9 cellular contexts compared by ENCODE assay signal in genomic region chr20:13788167-13788834, GRCh38.
DNase-seq lines count a peak whose midpoint lies in the region; ATAC-seq and TF ChIP-seq lines count a peak whose summit lies in the region.
"Had no signal": no experiment of that assay in that cellular context is flagged by ENCODE, and none has a peak within 500 bp of the region (broad histone marks: within the 10 kb centered on the region; RNA-seq: fewer than 3 reads in every experiment).

No MANE protein-coding gene starts in this region.

- TF ChIP-seq CTCF in AG04449 (IDR thresholded peaks at IDR 0.05; ENCODE audit: insufficient read depth, low read length, missing control alignments) (peak; percentile 61), retinal pigment epithelial cell (conservative IDR thresholded peaks at IDR 0.05; ENCODE audit: low read depth, low read length) (peak; percentile 70)

- CTCF ChIA-PET in AG04449 (lab: Yijun Ruan, JAX), result interaction anchor here (0.6 to 2.4 kb wide), 25 partner anchors 8 to 865 kb away, joined by 3 to 18 read pairs (median 4); no protein-coding TSS in a partner anchor

- DNase-seq in AG04449 (ENCODE audit: low read depth, low spot score) (no peak), GF-D8 (lab: John Stamatoyannopoulos, UW) (peak; percentile 41), NCI-H2196 treated with DMSO at 0.1 percent for 48 hours (lab: John Stamatoyannopoulos, UW; ENCODE audit: unreplicated experiment) (peak; percentile 48), fibroblast of peridontal ligament (ENCODE audit: extremely low read depth) (peak; percentile 67), retinal pigment epithelial cell (ENCODE audit: low read depth) (no peak), NCI-H128 (lab: John Stamatoyannopoulos, UW; ENCODE audit: unreplicated experiment) (no peak)
- peak; percentile 21 for DNase-seq in activated CD4-positive, alpha-beta T cell treated with anti-CD3 and anti-CD28 coated beads, Interleukin-2, amount 50 U/mL, for 1 hour

- POLR2A ChIA-PET in AG04449 (lab: Yijun Ruan, JAX), result no interaction called here

- H3K4me3 ChIP-seq in AG04449 (ENCODE audit: low read depth, low read length) (no peak overlapping the region), retinal pigment epithelial cell (ENCODE audit: low read length) (no peak overlapping the region)
- H3K4me3 ChIP-seq: lung had no signal

- ATAC-seq in HG02884 (IDR thresholded peaks at IDR 0.05; ENCODE audit: unreplicated experiment), result peak; percentile 32

Comparison
In these comparisons a context has a peak if more than half of its experiments do, and no peak if none do; other contexts are left out.
1. DNase-seq: peak in GF-D8 (single experiment), NCI-H2196 treated with DMSO at 0.1 percent for 48 hours (single experiment), activated CD4-positive, alpha-beta T cell treated with anti-CD3 and anti-CD28 coated beads, Interleukin-2, amount 50 U/mL, for 1 hour (single experiment) and fibroblast of peridontal ligament (single experiment); none in AG04449 (single experiment), retinal pigment epithelial cell (single experiment) and NCI-H128 (single experiment).